In the genomic region with DNA sequence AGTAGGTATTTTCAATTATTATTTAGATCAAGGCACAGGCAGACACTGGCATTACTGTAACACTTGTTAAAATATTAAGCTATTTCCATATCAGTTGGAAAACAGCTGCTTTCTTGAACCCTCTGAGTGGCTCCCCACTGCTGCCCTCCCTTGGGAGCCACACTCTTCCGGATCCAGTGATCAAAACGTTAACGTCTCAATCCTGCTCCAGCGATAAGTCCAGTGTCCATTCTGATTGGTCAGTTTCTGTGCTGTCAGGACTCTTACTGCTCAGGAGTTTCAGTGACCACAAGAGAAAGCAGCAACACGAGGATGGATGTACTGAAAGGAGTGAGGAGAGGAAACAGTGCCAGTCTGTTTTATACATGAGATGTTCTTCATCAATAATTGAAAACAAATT, we compare ENCODE assay signal across 30 cellular contexts. TPM values are rescaled to one million over a fixed set of nuclear protein-coding genes. Genes with fewer than 3 reads are reported as not detected.
"Had no signal": no experiment of that assay in that cellular context is flagged by ENCODE, and none has a peak within 500 bp of the region (broad histone marks: within the 10 kb centered on the region; RNA-seq: fewer than 3 reads in every experiment).

No MANE protein-coding gene starts in this region.

- H3K27ac Mint-ChIP-seq: mesothelial cell of epicardium; nephron progenitor cell; progenitor cell of endocrine pancreas; stimulated activated memory B cell treated with anti-CD40 and anti-IgM and Interleukin-4, amounts not matched to agents 10 μg/mL and 1 μg/mL and 100 μg/mL, for 72 hours; type B pancreatic cell had no signal

- ATAC-seq: natural killer cell; right lobe of liver; stimulated activated memory B cell treated with anti-CD40 and anti-IgM and Interleukin-4, amounts not matched to agents 10 μg/mL and 1 μg/mL and 100 μg/mL, for 72 hours; stimulated activated naive CD8-positive, alpha-beta T cell treated with anti-CD3 and anti-CD28 coated beads, Interleukin-15, Interleukin-2, amounts not matched to agents 100 U/mL and 50 U/mL, for 24 hours had no signal

- H3K4me3 ChIP-seq: hepatocyte, left ventricle myocardium inferior, lung, ovary, right atrium auricular region, right lobe of liver, smooth muscle cell, tibial nerve, uterus had no signal

- H3K4me3 Mint-ChIP-seq: mesothelial cell of epicardium; naive B cell; natural killer cell; nephron progenitor cell; stimulated activated memory B cell treated with anti-CD40 and anti-IgM and Interleukin-4, amounts not matched to agents 10 μg/mL and 1 μg/mL and 100 μg/mL, for 72 hours; type B pancreatic cell had no signal

- H3K4me1 Mint-ChIP-seq: mesothelial cell of epicardium, nephron progenitor cell had no signal

- H3K27me3 Mint-ChIP-seq: naive B cell; progenitor cell of endocrine pancreas; stimulated activated memory B cell treated with anti-CD40 and anti-IgM and Interleukin-4, amounts not matched to agents 10 μg/mL and 1 μg/mL and 100 μg/mL, for 72 hours; type B pancreatic cell had no signal

- H3K9me3 Mint-ChIP-seq: natural killer cell, nephron progenitor cell, type B pancreatic cell had no signal

- H3K36me3 ChIP-seq: ovary, right atrium auricular region, right lobe of liver, uterus had no signal

- H3K27me3 ChIP-seq: hepatocyte, ovary, right atrium auricular region, right lobe of liver, tibial nerve, uterus had no signal

- H2AFZ ChIP-seq: hepatocyte had no signal

- DNase-seq: islet precursor cell; left ventricle myocardium inferior; mesendoderm; naive B cell; natural killer cell; nephron progenitor cell; ovary; right lobe of liver; stimulated activated CD4-positive, alpha-beta T cell treated with anti-CD3 and anti-CD28 coated beads, Interleukin-1b, Interleukin-23, amount 100 ng/mL, for 48 hours; stimulated activated CD4-positive, alpha-beta T cell treated with anti-CD3 and anti-CD28 coated beads, Interleukin-2, amount 100 ng/mL, for 48 hours; stimulated activated CD4-positive, alpha-beta T cell treated with anti-CD3 and anti-CD28 coated beads, Interleukin-4, amount 100 ng/mL, for 4 hours; stimulated activated CD8-positive, alpha-beta memory T cell treated with anti-CD3 and anti-CD28 coated beads, Interleukin-4, amount 100 ng/mL, for 48 hours; stimulated activated naive CD8-positive, alpha-beta T cell treated with anti-CD3 and anti-CD28 coated beads, Interleukin-15, Interleukin-2, amounts not matched to agents 100 U/mL and 50 U/mL, for 24 hours; substantia nigra; uterus had no signal

- H3K4me2 ChIP-seq: hepatocyte, smooth muscle cell had no signal

- H3K27ac ChIP-seq: hepatocyte, left ventricle myocardium inferior, ovary, right atrium auricular region, right lobe of liver, tibial nerve, uterus had no signal

- H3K4me1 ChIP-seq: left ventricle myocardium inferior, right atrium auricular region, right lobe of liver, tibial nerve, uterus had no signal

- H3K36me3 Mint-ChIP-seq: natural killer cell had no signal

- H3K9me3 ChIP-seq: left ventricle myocardium inferior, ovary, right atrium auricular region, right lobe of liver, tibial nerve, uterus had no signal

RNA-seq across cellular contexts. Expression of a gene that starts 54.7 kb away (rescaled TPM):
- total RNA-seq: kidney epithelial cell, left ventricle myocardium inferior, lower leg skin, lung, mesothelial cell of epicardium, omental fat pad, ovary, progenitor cell of endocrine pancreas, pulmonary artery endothelial cell, renal cortical epithelial cell, right atrium auricular region, skeletal muscle tissue, smooth muscle cell, tibial nerve had no signal
- polyA plus RNA-seq: smooth muscle cell had no signal
